17 cellular contexts compared by ENCODE assay signal in genomic region chr6:157650261-157650640, GRCh38.
DNase-seq lines count a peak whose midpoint lies in the region; ATAC-seq, FAIRE-seq and TF ChIP-seq lines count a peak whose summit lies in the region.
"Had no signal": no experiment of that assay in that cellular context is flagged by ENCODE, and none has a peak within 500 bp of the region (broad histone marks: within the 10 kb centered on the region; RNA-seq: fewer than 3 reads in every experiment).

No MANE protein-coding gene starts in this region.

- H3K27me3 ChIP-seq in astrocyte (ENCODE audit: insufficient read depth, low read length), result no peaks in the 10 kb centered on the region
- H3K27me3 ChIP-seq: foreskin keratinocyte had no signal

- no peak for TF ChIP-seq CTCF in astrocyte (IDR thresholded peaks at IDR 0.05; ENCODE audit: insufficient read depth, low read depth, low read length)

- H3K4me1 Mint-ChIP-seq in astrocyte (ENCODE audit: low read depth, unreplicated experiment), result peaks cover 9% of the 10 kb centered on the region
- peaks cover 27% of the 10 kb centered on the region for H3K4me1 Mint-ChIP-seq in activated CD8-positive, alpha-beta T cell treated with anti-CD3 and anti-CD28 coated beads, Interleukin-2, amount 10 ng/mL, durations not matched to agents 7 days and 5 days (ENCODE audit: low read depth)

- no peaks in the 10 kb centered on the region for H4K20me1 ChIP-seq in astrocyte (ENCODE audit: insufficient read depth, low read length)

- POLR2A ChIA-PET in activated CD8-positive, alpha-beta T cell treated with anti-CD3 and anti-CD28 coated beads, Interleukin-2, amount 10 ng/mL, durations not matched to agents 7 days and 5 days (lab: Charles Lee), result no interaction called here

- no peak for FAIRE-seq in astrocyte (lab: Jason Lieb, UNC)

- H2AFZ ChIP-seq in astrocyte (ENCODE audit: low read depth, low read length), result no peak overlapping the region

- H3K9ac ChIP-seq in astrocyte (ENCODE audit: low read length), result no peak overlapping the region
- H3K9ac ChIP-seq: KMS-11 had no signal

- no peaks in the 10 kb centered on the region for H3K9me3 ChIP-seq in astrocyte (ENCODE audit: insufficient read depth, low read depth, low read length)

- no peak overlapping the region for H3K27ac ChIP-seq in astrocyte (ENCODE audit: low read depth, low read length)
- H3K27ac ChIP-seq: foreskin keratinocyte, KMS-11 had no signal

- H3K4me1 ChIP-seq in astrocyte (ENCODE audit: insufficient read depth, low read length), result no peaks in the 10 kb centered on the region

- DNase-seq in NCI-H1092 (lab: John Stamatoyannopoulos, UW), result peak; percentile 67
- DNase-seq in astrocyte (ENCODE audit: low read depth), result no peak
- peak; percentile 73 for DNase-seq in left ventricle myocardium superior
- peak; percentile 63 for DNase-seq in superior temporal gyrus (ENCODE audit: extremely low spot score)
- DNase-seq in activated CD8-positive, alpha-beta T cell treated with anti-CD3 and anti-CD28 coated beads, Interleukin-2, amount 10 ng/mL, durations not matched to agents 7 days and 5 days, result no peak
- no peak for DNase-seq in RPMI8226
- DNase-seq: activated CD4-positive, alpha-beta memory T cell treated with anti-CD3 and anti-CD28 coated beads for 36 hours; CD4-positive, alpha-beta T cell; effector memory CD8-positive, alpha-beta T cell; foreskin keratinocyte; GF-D8; islet precursor cell; NCI-H187; stimulated activated CD4-positive, alpha-beta T cell treated with anti-CD3 and anti-CD28 coated beads, Interleukin-2, amount 100 ng/mL, for 48 hours had no signal

- no peak overlapping the region for H3K4me3 ChIP-seq in astrocyte (ENCODE audit: insufficient read depth, low read depth, low read length)

- CTCF ChIA-PET in activated CD8-positive, alpha-beta T cell treated with anti-CD3 and anti-CD28 coated beads, Interleukin-2, amount 10 ng/mL, durations not matched to agents 7 days and 5 days (lab: Charles Lee), result interaction anchor here (1.1 kb wide), 1 partner anchor 16 kb away, joined by 3 read pairs; no protein-coding TSS in a partner anchor

- no peak overlapping the region for H3K4me3 Mint-ChIP-seq in astrocyte (ENCODE audit: unreplicated experiment)
- H3K4me3 Mint-ChIP-seq in activated CD8-positive, alpha-beta T cell treated with anti-CD3 and anti-CD28 coated beads, Interleukin-2, amount 10 ng/mL, durations not matched to agents 7 days and 5 days, result no peak overlapping the region
- H3K4me3 Mint-ChIP-seq: activated CD4-positive, alpha-beta memory T cell treated with anti-CD3 and anti-CD28 coated beads for 36 hours; CD4-positive, alpha-beta T cell; effector memory CD8-positive, alpha-beta T cell had no signal

- peaks cover under 1% of the 10 kb centered on the region for H3K9me3 Mint-ChIP-seq in astrocyte (ENCODE audit: unreplicated experiment)
- no peaks in the 10 kb centered on the region for H3K9me3 Mint-ChIP-seq in activated CD8-positive, alpha-beta T cell treated with anti-CD3 and anti-CD28 coated beads, Interleukin-2, amount 10 ng/mL, durations not matched to agents 7 days and 5 days (ENCODE audit: insufficient read depth)
- H3K9me3 Mint-ChIP-seq: activated CD4-positive, alpha-beta memory T cell treated with anti-CD3 and anti-CD28 coated beads for 36 hours; CD4-positive, alpha-beta T cell; effector memory CD8-positive, alpha-beta T cell had no signal

- ATAC-seq in left ventricle myocardium superior, result peak; percentile 78
- ATAC-seq in HG02938 (IDR thresholded peaks at IDR 0.05; ENCODE audit: unreplicated experiment), result no peak
- ATAC-seq in activated CD8-positive, alpha-beta T cell treated with anti-CD3 and anti-CD28 coated beads, Interleukin-2, amount 10 ng/mL, durations not matched to agents 7 days and 5 days, result no peak
- no peak for ATAC-seq in GM21526 (IDR thresholded peaks at IDR 0.05; ENCODE audit: low FRiP score, unreplicated experiment)
- ATAC-seq: effector memory CD8-positive, alpha-beta T cell; foreskin keratinocyte had no signal

- peaks cover 7% of the 10 kb centered on the region for H3K36me3 Mint-ChIP-seq in astrocyte (ENCODE audit: low read depth, unreplicated experiment)
- peaks cover 26% of the 10 kb centered on the region for H3K36me3 Mint-ChIP-seq in activated CD8-positive, alpha-beta T cell treated with anti-CD3 and anti-CD28 coated beads, Interleukin-2, amount 10 ng/mL, durations not matched to agents 7 days and 5 days (ENCODE audit: low read depth)
- H3K36me3 Mint-ChIP-seq: activated CD4-positive, alpha-beta memory T cell treated with anti-CD3 and anti-CD28 coated beads for 36 hours had no signal

- H3K27me3 Mint-ChIP-seq in astrocyte (ENCODE audit: low read depth, unreplicated experiment), result peaks cover 32% of the 10 kb centered on the region
- H3K27me3 Mint-ChIP-seq in activated CD8-positive, alpha-beta T cell treated with anti-CD3 and anti-CD28 coated beads, Interleukin-2, amount 10 ng/mL, durations not matched to agents 7 days and 5 days (ENCODE audit: low read depth), result no peaks in the 10 kb centered on the region
- H3K27me3 Mint-ChIP-seq: activated CD4-positive, alpha-beta memory T cell treated with anti-CD3 and anti-CD28 coated beads for 36 hours; CD4-positive, alpha-beta T cell; effector memory CD8-positive, alpha-beta T cell had no signal

- no peaks in the 10 kb centered on the region for H3K36me3 ChIP-seq in astrocyte (ENCODE audit: insufficient read depth, low read length)

- peak overlapping the region; percentile 22 for H3K4me2 ChIP-seq in astrocyte (ENCODE audit: low read length)
- H3K4me2 ChIP-seq: KMS-11 had no signal

- intact Hi-C loops in left ventricle myocardium superior (cut with micrococcal nuclease), result no loop called here

- no peak overlapping the region for H3K27ac Mint-ChIP-seq in astrocyte (ENCODE audit: unreplicated experiment)
- no peak overlapping the region for H3K27ac Mint-ChIP-seq in activated CD8-positive, alpha-beta T cell treated with anti-CD3 and anti-CD28 coated beads, Interleukin-2, amount 10 ng/mL, durations not matched to agents 7 days and 5 days
- H3K27ac Mint-ChIP-seq: activated CD4-positive, alpha-beta memory T cell treated with anti-CD3 and anti-CD28 coated beads for 36 hours; CD4-positive, alpha-beta T cell; effector memory CD8-positive, alpha-beta T cell had no signal

- no peaks in the 10 kb centered on the region for H3K79me2 ChIP-seq in astrocyte (ENCODE audit: insufficient read depth, low read length)

Comparison
In these comparisons a context has a peak if more than half of its experiments do, and no peak if none do; other contexts are left out.
1. DNase-seq: peak in NCI-H1092 (single experiment), left ventricle myocardium superior (single experiment) and superior temporal gyrus (single experiment); none in astrocyte (single experiment), activated CD8-positive, alpha-beta T cell treated with anti-CD3 and anti-CD28 coated beads, Interleukin-2, amount 10 ng/mL, durations not matched to agents 7 days and 5 days (single experiment) and RPMI8226 (single experiment).